9 cellular contexts compared by ENCODE assay signal in the genomic region with DNA sequence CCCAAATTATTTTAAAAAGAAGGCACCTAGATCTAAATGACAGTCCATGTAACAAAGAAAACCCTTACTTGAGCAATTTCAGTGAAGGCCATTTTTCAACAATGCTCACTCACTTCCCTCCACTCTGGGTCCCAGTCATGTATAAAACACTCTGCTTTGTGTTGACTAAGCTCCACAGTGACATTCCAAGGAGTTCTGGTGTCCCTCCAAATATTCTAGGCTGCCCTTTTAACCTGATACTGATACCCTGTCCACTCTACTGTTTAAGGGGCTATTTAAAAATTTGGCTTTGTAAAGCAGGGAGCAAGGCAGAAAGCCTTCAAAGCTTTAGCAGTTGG.
DNase-seq lines count a peak whose midpoint lies in the region; ATAC-seq and TF ChIP-seq lines count a peak whose summit lies in the region.
"Had no signal": no experiment of that assay in that cellular context is flagged by ENCODE, and none has a peak within 500 bp of the region (broad histone marks: within the 10 kb centered on the region; RNA-seq: fewer than 3 reads in every experiment).

No MANE protein-coding gene starts in this region.

- TF ChIP-seq CTCF in left ventricle myocardium inferior (IDR thresholded peaks at IDR 0.05; ENCODE audit: borderline replicate concordance) (no peak), glutamatergic neuron (IDR thresholded peaks at IDR 0.05; ENCODE audit: partially characterized antibody, unreplicated experiment) (no peak)

- DNase-seq in AG08395 (ENCODE audit: low spot score), result peak; percentile 57
- no peak for DNase-seq in left ventricle myocardium inferior
- no peak for DNase-seq in glutamatergic neuron
- DNase-seq in NK-92 treated with Interleukin-12 subunit alpha and Interleukin-12 subunit beta, amount 100 ng/mL, for 24 hours (lab: John Stamatoyannopoulos, UW), result no peak
- DNase-seq in activated CD4-positive, alpha-beta memory T cell treated with anti-CD3 and anti-CD28 coated beads for 36 hours, result no peak
- no peak for DNase-seq in activated CD4-positive, alpha-beta T cell treated with anti-CD3 and anti-CD28 coated beads, Interleukin-2, amount 50 U/mL, for 48 hours

- H3K9me3 Mint-ChIP-seq in glutamatergic neuron (ENCODE audit: unreplicated experiment), result peaks cover 1% of the 10 kb centered on the region
- no peaks in the 10 kb centered on the region for H3K9me3 Mint-ChIP-seq in activated CD4-positive, alpha-beta memory T cell treated with anti-CD3 and anti-CD28 coated beads for 36 hours

- no peak overlapping the region for H3K4me3 ChIP-seq in left ventricle myocardium inferior
- H3K4me3 ChIP-seq: BLaER1 treated with 17β-estradiol and CSF1 and Interleukin-3, amounts not matched to agents 10 nM and 100 nM had no signal

- no peaks in the 10 kb centered on the region for H3K36me3 ChIP-seq in left ventricle myocardium inferior
- H3K36me3 ChIP-seq: BLaER1 treated with 17β-estradiol and CSF1 and Interleukin-3, amounts not matched to agents 10 nM and 100 nM had no signal

- no peak overlapping the region for H3K27ac Mint-ChIP-seq in glutamatergic neuron (ENCODE audit: unreplicated experiment)
- no peak overlapping the region for H3K27ac Mint-ChIP-seq in activated CD4-positive, alpha-beta memory T cell treated with anti-CD3 and anti-CD28 coated beads for 36 hours

- CTCF ChIA-PET in activated CD4-positive, alpha-beta memory T cell treated with anti-CD3 and anti-CD28 coated beads for 36 hours (lab: Charles Lee), result interaction anchor here (0.7 to 6.8 kb wide), 49 partner anchors 8 to 548 kb away, joined by 3 to 281 read pairs (median 5); a partner anchor contains a TSS

- H3K9me3 ChIP-seq in left ventricle myocardium inferior (replicated peaks), result no peaks in the 10 kb centered on the region
- H3K9me3 ChIP-seq: BLaER1 treated with 17β-estradiol and CSF1 and Interleukin-3, amounts not matched to agents 10 nM and 100 nM had no signal

- H3K4me1 Mint-ChIP-seq in glutamatergic neuron (ENCODE audit: low read depth, unreplicated experiment), result peaks cover 5% of the 10 kb centered on the region
- peaks cover under 1% of the 10 kb centered on the region for H3K4me1 Mint-ChIP-seq in activated CD4-positive, alpha-beta memory T cell treated with anti-CD3 and anti-CD28 coated beads for 36 hours (ENCODE audit: low read depth)

- POLR2A ChIA-PET in activated CD4-positive, alpha-beta memory T cell treated with anti-CD3 and anti-CD28 coated beads for 36 hours (lab: Charles Lee), result interaction anchor here (0.9 kb wide), 1 partner anchor 198 kb away, joined by 5 read pairs; no protein-coding TSS in a partner anchor

- no peaks in the 10 kb centered on the region for H3K27me3 ChIP-seq in left ventricle myocardium inferior (ENCODE audit: low read depth)
- H3K27me3 ChIP-seq: BLaER1 treated with 17β-estradiol and CSF1 and Interleukin-3, amounts not matched to agents 10 nM and 100 nM had no signal

- peak; percentile 23 for ATAC-seq in GM21717 (IDR thresholded peaks at IDR 0.05; ENCODE audit: unreplicated experiment)
- peak; percentile 2 for ATAC-seq in HG03565 (IDR thresholded peaks at IDR 0.05; ENCODE audit: unreplicated experiment)

- intact Hi-C loops in left ventricle myocardium inferior (cut with micrococcal nuclease), result loop anchor here (5.0 to 10.0 kb wide), 3 partner anchors 197 to 355 kb away; no protein-coding TSS in a partner anchor
- intact Hi-C loops in activated CD4-positive, alpha-beta memory T cell treated with anti-CD3 and anti-CD28 coated beads for 36 hours (cut with micrococcal nuclease), result loop anchor here (1.0 to 2.0 kb wide), 3 partner anchors 75 to 224 kb away; a partner anchor contains a TSS

- peaks cover 4% of the 10 kb centered on the region for H3K27me3 Mint-ChIP-seq in glutamatergic neuron (ENCODE audit: unreplicated experiment)
- peaks cover 17% of the 10 kb centered on the region for H3K27me3 Mint-ChIP-seq in activated CD4-positive, alpha-beta memory T cell treated with anti-CD3 and anti-CD28 coated beads for 36 hours

- H3K4me1 ChIP-seq in left ventricle myocardium inferior, result peaks cover 46% of the 10 kb centered on the region

- H3K4me3 Mint-ChIP-seq in glutamatergic neuron (ENCODE audit: unreplicated experiment), result no peak overlapping the region
- no peak overlapping the region for H3K4me3 Mint-ChIP-seq in activated CD4-positive, alpha-beta memory T cell treated with anti-CD3 and anti-CD28 coated beads for 36 hours

- H3K36me3 Mint-ChIP-seq in glutamatergic neuron (ENCODE audit: unreplicated experiment), result no peaks in the 10 kb centered on the region
- no peaks in the 10 kb centered on the region for H3K36me3 Mint-ChIP-seq in activated CD4-positive, alpha-beta memory T cell treated with anti-CD3 and anti-CD28 coated beads for 36 hours

- peak overlapping the region; percentile 46 for H3K27ac ChIP-seq in left ventricle myocardium inferior (replicated peaks)
- H3K27ac ChIP-seq: BLaER1 treated with 17β-estradiol and CSF1 and Interleukin-3, amounts not matched to agents 10 nM and 100 nM had no signal
